In the genomic region with DNA sequence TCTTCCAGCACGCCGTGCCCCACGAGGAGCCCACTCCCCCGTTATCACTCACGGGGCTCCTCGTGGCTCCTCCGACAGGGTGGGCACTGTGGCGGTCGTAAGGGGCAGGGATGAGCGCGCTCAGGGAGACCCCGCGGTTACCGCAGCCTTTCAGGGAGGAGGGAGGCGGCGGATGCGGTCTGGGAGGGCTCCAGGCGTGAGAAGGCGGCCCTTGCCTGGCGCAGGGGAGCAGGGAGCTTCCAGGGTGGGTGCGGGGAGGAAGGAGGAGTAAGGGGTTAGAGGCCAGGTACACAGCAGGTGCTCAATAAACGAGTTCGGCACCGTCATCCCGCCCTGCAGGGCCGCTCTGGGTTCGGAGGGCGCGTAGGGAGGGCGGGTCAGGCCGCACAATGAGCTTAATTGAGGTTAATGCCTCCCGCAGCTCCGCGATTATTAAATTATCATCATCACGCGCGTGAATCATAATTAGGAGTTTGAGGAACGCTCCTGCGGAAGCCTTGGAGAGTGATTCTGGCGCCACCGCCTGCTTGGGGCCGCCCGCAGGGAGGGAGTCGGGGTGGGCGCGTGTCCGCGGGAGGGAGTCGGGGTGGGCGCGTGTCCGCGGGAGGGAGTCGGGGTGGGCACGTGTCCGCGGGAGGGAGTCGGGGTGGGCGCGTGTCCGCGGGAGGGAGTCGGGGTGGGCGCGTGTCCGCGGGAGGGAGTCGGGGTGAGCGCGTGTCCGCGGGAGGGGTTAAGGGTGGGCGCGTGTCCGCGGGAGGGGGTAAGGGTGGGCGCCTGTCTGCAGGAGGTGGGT, we compare ENCODE assay signal across 1 cellular context.
TF ChIP-seq lines count a peak whose summit lies in the region.

No MANE protein-coding gene starts in this region.

TF ChIP-seq in SK-N-SH, 30 proteins besides CTCF, POLR2A, EP300 and RAD21 (continued from another document):
- TF ChIP-seq REST (IDR thresholded peaks at IDR 0.05; ENCODE audit: low read depth, low read length), result no peak
- no peak for TF ChIP-seq NRF1 (IDR thresholded peaks at IDR 0.05; ENCODE audit: low read depth, low read length)
- TF ChIP-seq GABPA (IDR thresholded peaks at IDR 0.05; ENCODE audit: low read depth), result no peak
- TF ChIP-seq RCOR1 (IDR thresholded peaks at IDR 0.05; ENCODE audit: low read length), result no peak
- TF ChIP-seq PBX3 (IDR thresholded peaks at IDR 0.05), result no peak
- no peak for TF ChIP-seq ELF1 (IDR thresholded peaks at IDR 0.05)
- no peak for TF ChIP-seq TCF12 (IDR thresholded peaks at IDR 0.05)
- no peak for TF ChIP-seq FOXM1 (IDR thresholded peaks at IDR 0.05; ENCODE audit: low read depth)
- TF ChIP-seq SIN3A (IDR thresholded peaks at IDR 0.05; ENCODE audit: borderline replicate concordance, low read depth, low read length), result no peak
- no peak for TF ChIP-seq USF2 (IDR thresholded peaks at IDR 0.05; ENCODE audit: borderline replicate concordance, low read depth, low read length)
- no peak for TF ChIP-seq MAX (IDR thresholded peaks at IDR 0.05; ENCODE audit: low read depth)
- no peak for TF ChIP-seq MEF2A (IDR thresholded peaks at IDR 0.05; ENCODE audit: borderline replicate concordance, low read depth)
- TF ChIP-seq GATA2 (CRISPR knock-in tag; IDR thresholded peaks at IDR 0.05), result no peak
- TF ChIP-seq RFX5 (IDR thresholded peaks at IDR 0.05; ENCODE audit: low read length), result no peak
- TF ChIP-seq, protein P1, sequence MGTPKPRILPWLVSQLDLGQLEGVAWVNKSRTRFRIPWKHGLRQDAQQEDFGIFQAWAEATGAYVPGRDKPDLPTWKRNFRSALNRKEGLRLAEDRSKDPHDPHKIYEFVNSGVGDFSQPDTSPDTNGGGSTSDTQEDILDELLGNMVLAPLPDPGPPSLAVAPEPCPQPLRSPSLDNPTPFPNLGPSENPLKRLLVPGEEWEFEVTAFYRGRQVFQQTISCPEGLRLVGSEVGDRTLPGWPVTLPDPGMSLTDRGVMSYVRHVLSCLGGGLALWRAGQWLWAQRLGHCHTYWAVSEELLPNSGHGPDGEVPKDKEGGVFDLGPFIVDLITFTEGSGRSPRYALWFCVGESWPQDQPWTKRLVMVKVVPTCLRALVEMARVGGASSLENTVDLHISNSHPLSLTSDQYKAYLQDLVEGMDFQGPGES (IDR thresholded peaks at IDR 0.05; ENCODE audit: low read depth, low read length), result no peak
